ENCODE assay signal across 8 cellular contexts in the genomic region with DNA sequence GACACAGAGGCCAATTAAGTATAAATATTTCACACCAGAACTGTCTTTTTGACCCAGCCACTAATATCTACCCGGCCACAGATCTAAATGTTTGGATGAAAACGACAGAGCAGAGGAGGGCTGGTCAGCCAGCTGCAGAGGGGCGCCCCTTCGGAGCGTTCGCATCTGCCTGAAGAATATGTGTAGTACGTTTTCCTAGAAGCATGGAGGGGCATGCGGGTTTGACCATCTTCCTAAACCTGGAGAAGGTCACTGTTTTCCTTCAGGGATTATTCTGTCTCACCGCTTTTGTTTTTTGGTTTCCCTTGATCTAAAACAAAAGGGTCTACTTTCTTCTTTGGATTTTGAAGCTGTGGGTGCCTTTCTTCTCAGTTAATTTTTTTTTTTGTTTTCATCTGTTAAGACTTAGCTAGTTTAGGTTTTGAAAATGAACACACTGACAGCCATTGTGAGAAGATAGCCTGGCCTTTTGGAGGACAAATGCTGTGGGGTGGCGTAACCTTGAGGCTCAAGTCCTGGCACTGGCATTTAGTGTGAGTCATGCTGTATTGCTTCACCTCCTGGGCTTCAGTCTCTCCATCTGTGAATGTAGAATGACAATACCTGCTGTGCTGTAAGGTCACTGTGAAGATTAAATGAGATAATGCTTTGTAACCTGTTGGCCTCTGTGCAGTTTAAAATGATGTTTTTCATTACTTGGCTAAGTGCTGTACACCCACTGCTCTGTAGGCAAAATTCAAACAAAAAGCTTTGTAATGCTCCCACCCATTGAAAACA.
DNase-seq lines count a peak whose midpoint lies in the region; ATAC-seq, FAIRE-seq and TF ChIP-seq lines count a peak whose summit lies in the region.
"Had no signal": no experiment of that assay in that cellular context is flagged by ENCODE, and none has a peak within 500 bp of the region (broad histone marks: within the 10 kb centered on the region; RNA-seq: fewer than 3 reads in every experiment).

No MANE protein-coding gene starts in this region.

- H2BK20ac ChIP-seq in IMR-90 (ENCODE audit: low read depth, low read length), result no peak overlapping the region

- peak overlapping the region; percentile 27 for H3K27ac Mint-ChIP-seq in MCF 10A (ENCODE audit: low read depth, unreplicated experiment)

- ATAC-seq in IMR-90 (ENCODE audit: low read depth), result peak; percentile 72
- ATAC-seq in upper lobe of left lung (ENCODE audit: low FRiP score in 2 of 2), result peak; percentile 88 to 97
- no peak for ATAC-seq in HG03097 (IDR thresholded peaks at IDR 0.05; ENCODE audit: low FRiP score, unreplicated experiment)
- ATAC-seq in GM19463 (IDR thresholded peaks at IDR 0.05; ENCODE audit: unreplicated experiment), result no peak

- no peak overlapping the region for H3K23ac ChIP-seq in IMR-90 (ENCODE audit: low read depth, low read length)

- no peak overlapping the region for H3K56ac ChIP-seq in IMR-90 (ENCODE audit: extremely low read depth, insufficient read depth, low read length)

- H3K9me3 Mint-ChIP-seq in MCF 10A (ENCODE audit: unreplicated experiment), result no peaks in the 10 kb centered on the region

- H3K9me1 ChIP-seq in IMR-90 (ENCODE audit: insufficient read depth, low read length), result 0 out of 2 replicates have a peak, but pooled peaks cover 3% of the 10 kb centered on the region
- H3K9me1 ChIP-seq in keratinocyte (ENCODE audit: control insufficient read depth, extremely low read depth, insufficient read depth, low read length), result no peaks in the 10 kb centered on the region

- TF ChIP-seq CTCF in IMR-90 (conservative IDR thresholded peaks at IDR 0.05; ENCODE audit: low read depth, low read length), result no peak
- no peak for TF ChIP-seq CTCF in MCF 10A (IDR thresholded peaks at IDR 0.05; ENCODE audit: unreplicated experiment)
- no peak for TF ChIP-seq CTCF in keratinocyte (optimal IDR thresholded peaks at IDR 0.05 in 1 of 3, IDR thresholded peaks at IDR 0.05 in 1 of 3, conservative IDR thresholded peaks at IDR 0.05 in 1 of 3; ENCODE audit: extremely low read depth in 1 of 3, insufficient read depth in 2 of 3, low read length in 3 of 3)
- TF ChIP-seq CTCF in upper lobe of left lung (IDR thresholded peaks at IDR 0.05), result no peak

- no TSS peak for BruUV-seq in IMR-90 (replicated peaks; lab: Mats Ljungman, UMichigan)
- no TSS peak for BruUV-seq in MCF 10A (replicated peaks; lab: Mats Ljungman, UMichigan)

- H3K27me3 ChIP-seq in IMR-90 (ENCODE audit: control insufficient read depth, insufficient read depth, low read length) (no peaks in the 10 kb centered on the region; the same call in 1 of the 2 replicates), keratinocyte (ENCODE audit: control insufficient read depth, extremely low read depth, insufficient read depth, low read length) (no peaks in the 10 kb centered on the region), upper lobe of left lung (no peaks in the 10 kb centered on the region)

- no peak overlapping the region for H3K4ac ChIP-seq in IMR-90 (ENCODE audit: low read depth, low read length)

- H3K4me3 ChIP-seq in IMR-90 (ENCODE audit: insufficient read depth, low read depth, low read length) (no peak overlapping the region), keratinocyte (ENCODE audit: control insufficient read depth in 2 of 3, extremely low read depth in 1 of 3, insufficient read depth in 2 of 3, low read depth in 1 of 3, low read length in 3 of 3) (no peak overlapping the region), upper lobe of left lung (no peak overlapping the region)

- no peak overlapping the region for H2AK5ac ChIP-seq in IMR-90 (ENCODE audit: low read depth, low read length)

- no peak overlapping the region for H2BK120ac ChIP-seq in IMR-90 (ENCODE audit: low read depth, low read length)

- H3K27me3 Mint-ChIP-seq in MCF 10A (ENCODE audit: insufficient read depth, unreplicated experiment), result no peaks in the 10 kb centered on the region

- peak; percentile 87 for FAIRE-seq in keratinocyte (lab: Jason Lieb, UNC)

- peak overlapping the region; percentile 18; the same call in 1 of the 2 replicates for H3K18ac ChIP-seq in IMR-90 (ENCODE audit: low read depth, low read length)

- intact Hi-C loops in IMR-90 (cut with micrococcal nuclease) (loop anchor here (5.0 kb wide), 1 partner anchor 42 kb away; no protein-coding TSS in a partner anchor), MCF 10A (cut with micrococcal nuclease) (loop anchor here (1.0 kb wide), 4 partner anchors 8 to 72 kb away; no protein-coding TSS in a partner anchor)

- H3K4me2 ChIP-seq in IMR-90 (ENCODE audit: low read depth, low read length) (peak overlapping the region; percentile 7; the same call in 1 of the 2 replicates), keratinocyte (ENCODE audit: control insufficient read depth, extremely low read depth, insufficient read depth, low read depth, low read length) (peak overlapping the region; percentile 22)

- H2BK5ac ChIP-seq in IMR-90 (ENCODE audit: low read depth, low read length, poor library complexity, severe bottlenecking), result no peak overlapping the region

- H3K79me2 ChIP-seq in keratinocyte (ENCODE audit: control insufficient read depth, insufficient read depth, low read length), result no peaks in the 10 kb centered on the region

- no peaks in the 10 kb centered on the region for H4K20me1 ChIP-seq in IMR-90 (ENCODE audit: insufficient read depth, low read length)
- H4K20me1 ChIP-seq in keratinocyte (ENCODE audit: control insufficient read depth, extremely low read depth, insufficient read depth, low read length), result no peaks in the 10 kb centered on the region

- no peak for TF ChIP-seq RAD21 in IMR-90 (IDR thresholded peaks at IDR 0.05; ENCODE audit: low read length)

- CTCF ChIA-PET in IMR-90 (lab: Yijun Ruan, JAX) (no interaction called here), MCF 10A (lab: Yijun Ruan, JAX) (interaction anchor here (0.7 to 1.6 kb wide), 7 partner anchors 9 to 73 kb away, joined by 3 to 8 read pairs (median 3); no protein-coding TSS in a partner anchor)

- TF ChIP-seq POLR2A in IMR-90 (IDR thresholded peaks at IDR 0.05; ENCODE audit: low read depth, low read length) (no peak), upper lobe of left lung (IDR thresholded peaks at IDR 0.05) (no peak)

- no peak overlapping the region for H3K14ac ChIP-seq in IMR-90 (replicated peaks; ENCODE audit: low read depth, low read length)

- DNase-seq in IMR-90 (peak; percentile 75), MCF 10A (ENCODE audit: unreplicated experiment) (peak; percentile 100), keratinocyte (ENCODE audit: low read depth, low spot score) (no peak), upper lobe of left lung (peak; percentile 29 to 92), NCI-H146 treated with DMSO at 0.1 percent for 48 hours (lab: John Stamatoyannopoulos, UW; ENCODE audit: unreplicated experiment) (no peak)
- DNase-seq: activated naive CD4-positive, alpha-beta T cell treated with Interleukin-2 at 50 U/mL for 16 hours had no signal

- no peak overlapping the region for H2BK15ac ChIP-seq in IMR-90 (ENCODE audit: low read depth, low read length)

- H3K4me3 Mint-ChIP-seq in MCF 10A (ENCODE audit: unreplicated experiment), result no peak overlapping the region

- H4K8ac ChIP-seq in IMR-90 (ENCODE audit: low read depth in 2 of 2, low read length in 2 of 2), result no peak overlapping the region

- dilution Hi-C loops in IMR-90 (cut with HindIII; ENCODE audit: low sequenced_read_pairs, unreplicated experiment) (no loop called here), keratinocyte (cut with MboI; ENCODE audit: extremely low pct_ligation_motif_present, low sequenced_read_pairs) (no loop called here)

- peak in 1 of 4 donors; percentile 42 for TF ChIP-seq EP300 in upper lobe of left lung (IDR thresholded peaks at IDR 0.05)

- POLR2A ChIA-PET in IMR-90 (lab: Charles Lee; ENCODE audit: unreplicated experiment) (no interaction called here), MCF 10A (lab: Yijun Ruan, JAX) (interaction anchor here (0.6 to 2.5 kb wide), 32 partner anchors 8 to 1402 kb away, joined by 3 to 57 read pairs (median 5); partner anchors contain the start of gene IRF2BP2)

- H3K4me1 ChIP-seq in IMR-90 (ENCODE audit: control insufficient read depth, insufficient read depth, low read length) (peaks cover 2% of the 10 kb centered on the region; the same call in 1 of the 2 replicates), keratinocyte (ENCODE audit: control insufficient read depth, extremely low read depth, insufficient read depth, low read length) (peaks cover 10% of the 10 kb centered on the region), upper lobe of left lung (peaks cover 0 to 13% (median 11%) of the 10 kb centered on the region in 4 donors)

- H3K4me1 Mint-ChIP-seq in MCF 10A (ENCODE audit: insufficient read depth, unreplicated experiment), result peaks cover 10% of the 10 kb centered on the region

- H3K79me1 ChIP-seq in IMR-90 (ENCODE audit: low read depth in 1 of 2, low read length in 2 of 2), result no peaks in the 10 kb centered on the region

- in situ Hi-C loops in IMR-90 (cut with MboI; ENCODE audit: low sequenced_read_pairs), result no loop called here

- no peak overlapping the region for H4K91ac ChIP-seq in IMR-90 (ENCODE audit: insufficient read depth, low read depth, low read length)

- no peak overlapping the region for H2AK9ac ChIP-seq in IMR-90 (replicated peaks; ENCODE audit: low read depth, low read length, poor library complexity)

- no peaks in the 10 kb centered on the region for H3K36me3 ChIP-seq in IMR-90 (ENCODE audit: control insufficient read depth, insufficient read depth, low read length)
- no peaks in the 10 kb centered on the region for H3K36me3 ChIP-seq in keratinocyte (ENCODE audit: control insufficient read depth in 2 of 2, extremely low read depth in 1 of 2, insufficient read depth in 2 of 2, low read length in 2 of 2)
- no peaks in the 10 kb centered on the region for H3K36me3 ChIP-seq in upper lobe of left lung

- no CpG with 5 or more reads among the region's 10 CpGs for WGBS in IMR-90 (ENCODE audit: extremely low coverage in 2 of 2, insufficient read length in 1 of 2), 2 experiments
- WGBS in upper lobe of left lung, 2 donors, result 76 to 77% methylated on average over 10 of the region's 10 CpGs

- H3K9ac ChIP-seq in IMR-90 (ENCODE audit: low read depth, low read length), result no peak overlapping the region
- no peak overlapping the region for H3K9ac ChIP-seq in keratinocyte (ENCODE audit: control insufficient read depth, extremely low read depth, insufficient read depth, low read length)

- H3K36me3 Mint-ChIP-seq in MCF 10A (ENCODE audit: insufficient read depth, unreplicated experiment), result no peaks in the 10 kb centered on the region

- H2AFZ ChIP-seq in IMR-90 (replicated peaks; ENCODE audit: low read length, poor library complexity), result no peak overlapping the region
- H2AFZ ChIP-seq in keratinocyte (ENCODE audit: control insufficient read depth, low read length), result no peak overlapping the region

- H3K9me3 ChIP-seq in IMR-90 (ENCODE audit: control insufficient read depth, insufficient read depth, low read length) (no peaks in the 10 kb centered on the region), keratinocyte (ENCODE audit: control insufficient read depth, low read depth, low read length) (no peaks in the 10 kb centered on the region), upper lobe of left lung (no peaks in the 10 kb centered on the region)

- H3K27ac ChIP-seq in IMR-90 (ENCODE audit: insufficient read depth, low read length) (no peak overlapping the region), keratinocyte (ENCODE audit: control insufficient read depth, insufficient read depth, low read length) (no peak overlapping the region), upper lobe of left lung (peak overlapping the region; percentile 29 to 60 (median 44))

- H4K5ac ChIP-seq in IMR-90 (ENCODE audit: low read depth, low read length), result 0 out of 2 replicates have a peak overlapping the region, but pooled peaks have one; percentile 27

Comparison
In these comparisons a context has a peak if more than half of its experiments do, and no peak if none do; other contexts are left out.
1. ATAC-seq: peak in IMR-90 (single experiment) and upper lobe of left lung (2 of 2); none in HG03097 (single experiment) and GM19463 (single experiment).
2. DNase-seq: peak in IMR-90 (single experiment), MCF 10A (single experiment) and upper lobe of left lung (2 of 2); none in keratinocyte (single experiment) and NCI-H146 treated with DMSO at 0.1 percent for 48 hours (single experiment).
3. H3K27ac ChIP-seq: peak in upper lobe of left lung (4 of 4); none in IMR-90 (single experiment) and keratinocyte (single experiment).